13 cellular contexts compared by ENCODE assay signal in the genomic region with DNA sequence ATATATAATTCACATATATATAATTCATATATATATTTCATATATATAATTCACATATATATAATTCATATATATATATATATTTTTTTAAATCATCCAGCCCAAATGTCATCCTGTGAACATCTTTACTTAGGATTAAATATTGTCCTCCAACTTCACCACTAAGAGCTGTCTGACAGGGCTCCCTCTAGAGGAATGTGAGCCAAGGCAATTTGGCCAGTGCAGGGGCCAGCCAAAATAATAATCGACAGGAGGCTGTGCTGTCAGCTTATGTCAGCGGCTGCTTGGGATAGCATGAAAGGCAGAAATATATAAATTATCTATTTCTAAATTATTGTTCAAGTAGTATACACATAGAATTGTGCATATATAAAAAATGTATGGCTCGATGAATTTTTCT. TPM values are rescaled to one million over a fixed set of nuclear protein-coding genes. Genes with fewer than 3 reads are reported as not detected.
A peak's percentile ranks its signal among the peaks of the same experiment; 100 is the strongest.
DNase-seq lines count a peak whose midpoint lies in the region; FAIRE-seq and TF ChIP-seq lines count a peak whose summit lies in the region.
"Had no signal": no experiment of that assay in that cellular context is flagged by ENCODE, and none has a peak within 500 bp of the region (broad histone marks: within the 10 kb centered on the region; RNA-seq: fewer than 3 reads in every experiment).

No MANE protein-coding gene starts in this region.

- TF ChIP-seq EP300 in sigmoid colon (IDR thresholded peaks at IDR 0.05): no peak

- H3K4me3 ChIP-seq in GM06990 (replicated peaks; ENCODE audit: low read depth, low read length) (no peak overlapping the region), bronchial epithelial cell (ENCODE audit: low read depth, low read length) (no peak overlapping the region), sigmoid colon (no peak overlapping the region)
- H3K4me3 ChIP-seq: thoracic aorta had no signal

- DNase-seq in GM06990 (ENCODE audit: extremely low read depth, insufficient read length) (no peak), bronchial epithelial cell (ENCODE audit: low read depth) (no peak), myocyte (ENCODE audit: low read depth) (peak; percentile 20), sigmoid colon (no peak), NCI-H2171 (lab: John Stamatoyannopoulos, UW) (no peak)
- DNase-seq in activated CD4-positive, CD25-positive, alpha-beta regulatory T cell treated with anti-CD3 and anti-CD28 coated beads, Interleukin-2, amount 50 U/mL, for 72 hours: no peak
- DNase-seq: activated naive CD8-positive, alpha-beta T cell treated with anti-CD3 and anti-CD28 coated beads for 36 hours; naive B cell; NCI-H510A treated with DMSO at 0.1 percent for 48 hours; stimulated activated CD4-positive, alpha-beta T cell treated with anti-CD3 and anti-CD28 coated beads, Interleukin-2, amount 100 ng/mL, for 24 hours had no signal

- no peaks in the 10 kb centered on the region for H3K4me1 ChIP-seq in sigmoid colon

- no peaks in the 10 kb centered on the region for H3K9me3 ChIP-seq in sigmoid colon
- H3K9me3 ChIP-seq: thoracic aorta had no signal

- intact Hi-C loops in sigmoid colon (cut with DNase I): no loop called here

- 78 to 85% methylated on average over 3 of the region's 3 CpGs for WGBS in sigmoid colon, 2 donors

- no peaks in the 10 kb centered on the region; the same call in 1 of the 2 replicates for H3K27me3 ChIP-seq in GM06990 (replicated peaks; ENCODE audit: control insufficient read depth, insufficient read depth, low read length)
- no peaks in the 10 kb centered on the region for H3K27me3 ChIP-seq in bronchial epithelial cell (ENCODE audit: control insufficient read depth, insufficient read depth, low read length)
- H3K27me3 ChIP-seq in sigmoid colon: no peaks in the 10 kb centered on the region

- FAIRE-seq in bronchial epithelial cell (lab: Jason Lieb, UNC): no peak

- TF ChIP-seq CTCF in GM06990 (IDR thresholded peaks at IDR 0.05; ENCODE audit: insufficient read depth, low read length, poor library complexity, severe bottlenecking): peak; percentile 59
- peak; percentile 29; the same call in 1 of the 2 replicates for TF ChIP-seq CTCF in LNCAP (IDR thresholded peaks at IDR 0.05)
- TF ChIP-seq CTCF in bronchial epithelial cell (IDR thresholded peaks at IDR 0.05; ENCODE audit: insufficient read depth, low read length, severe bottlenecking): peak; percentile 15
- no peak for TF ChIP-seq CTCF in sigmoid colon (IDR thresholded peaks at IDR 0.05)

- no peak overlapping the region for H3K27ac ChIP-seq in sigmoid colon
- H3K27ac ChIP-seq: thoracic aorta had no signal

- no peak for TF ChIP-seq POLR2A in sigmoid colon (IDR thresholded peaks at IDR 0.05)

- H3K36me3 ChIP-seq in GM06990 (ENCODE audit: control insufficient read depth, insufficient read depth, low read length) (no peaks in the 10 kb centered on the region), bronchial epithelial cell (ENCODE audit: control insufficient read depth, insufficient read depth, low read length) (no peaks in the 10 kb centered on the region), sigmoid colon (no peaks in the 10 kb centered on the region)
- H3K36me3 ChIP-seq: thoracic aorta had no signal

RNA-seq across cellular contexts. Expression of a gene that starts 29.5 kb away (rescaled TPM):
- 0.26 TPM in 1 of 2 replicates, not detected in the other for total RNA-seq in bronchial epithelial cell
- not detected in 2 replicates for total RNA-seq in myocyte
- polyA plus RNA-seq in myocyte (2012): not detected
- not detected for total RNA-seq in sigmoid colon
- polyA plus RNA-seq in sigmoid colon: under 1 TPM in 2 of 3 donors, not detected in 1; 0.32 to 0.60 TPM
- total RNA-seq: glomerular endothelial cell, thoracic aorta had no signal

RNA-seq across cellular contexts. Expression of a gene that starts 54.1 kb away (rescaled TPM):
- total RNA-seq in bronchial epithelial cell (2.0 and 2.1 TPM in 2 replicates), myocyte (3.6 and 5.7 TPM in 2 replicates), sigmoid colon (1 to 10 TPM; 2.6 to 8.7 (median 6.2) TPM)
- polyA plus RNA-seq in myocyte (2012): 1.5 TPM
- 1 to 10 TPM; 1.2 to 2.0 (median 1.2) TPM for polyA plus RNA-seq in sigmoid colon

Comparison
In these comparisons a context has a peak if more than half of its experiments do, and no peak if none do; other contexts are left out.
1. CTCF ChIP-seq: peak in GM06990 (single experiment), LNCAP (single experiment) and bronchial epithelial cell (single experiment); none in sigmoid colon (0 of 4).